ENCODE assay signal across 14 cellular contexts in genomic region chr9:120904999-120905793, GRCh38. TPM values are rescaled to one million over a fixed set of nuclear protein-coding genes. Genes with fewer than 3 reads are reported as not detected.
A peak's percentile ranks its signal among the peaks of the same experiment; 100 is the strongest.
DNase-seq lines count a peak whose midpoint lies in the region; ATAC-seq and FAIRE-seq lines count a peak whose summit lies in the region.
"Had no signal": no experiment of that assay in that cellular context is flagged by ENCODE, and none has a peak within 500 bp of the region (broad histone marks: within the 10 kb centered on the region; RNA-seq: fewer than 3 reads in every experiment).

No MANE protein-coding gene starts in this region.

- POLR2A ChIA-PET in activated naive CD8-positive, alpha-beta T cell treated with anti-CD3 and anti-CD28 coated beads, Interleukin-2, amount 10 ng/mL, durations not matched to agents 7 days and 5 days (lab: Charles Lee), result interaction anchor here (0.6 to 5.9 kb wide), 13 partner anchors 10 to 68 kb away, joined by 3 to 94 read pairs (median 7); partner anchors contain the start of genes PHF19 and TRAF1

- peak overlapping the region; percentile 93 for H3K27ac Mint-ChIP-seq in activated naive CD8-positive, alpha-beta T cell treated with anti-CD3 and anti-CD28 coated beads, Interleukin-2, amount 10 ng/mL, durations not matched to agents 7 days and 5 days

- H3K4me1 ChIP-seq in small intestine (ENCODE audit: control insufficient read depth in 2 of 2, insufficient read depth in 1 of 2, low read depth in 1 of 2, low read length in 1 of 2), result no peaks in the 10 kb centered on the region
- H3K4me1 ChIP-seq: parathyroid adenoma had no signal

- no peak for FAIRE-seq in small intestine (lab: Jason Lieb, UNC)

- H3K4me3 ChIP-seq in small intestine (ENCODE audit: low read depth in 1 of 2, low read length in 2 of 2), result no peak overlapping the region
- H3K4me3 ChIP-seq: ascending aorta, heart right ventricle had no signal

- no peaks in the 10 kb centered on the region for H3K36me3 ChIP-seq in small intestine (ENCODE audit: control insufficient read depth in 2 of 2, insufficient read depth in 2 of 2, low read length in 2 of 2)
- H3K36me3 ChIP-seq: WERI-Rb-1 had no signal

- H3K27ac ChIP-seq in small intestine (ENCODE audit: low read depth in 1 of 2, low read length in 1 of 2), result no peak overlapping the region
- H3K27ac ChIP-seq: parathyroid adenoma, WERI-Rb-1 had no signal

- H3K9me3 Mint-ChIP-seq in activated naive CD8-positive, alpha-beta T cell treated with anti-CD3 and anti-CD28 coated beads, Interleukin-2, amount 10 ng/mL, durations not matched to agents 7 days and 5 days, result no peaks in the 10 kb centered on the region

- 92 to 94% (median 92%) methylated on average over 17 of the region's 17 CpGs for WGBS in small intestine, 3 donors

- peak; percentile 22 to 32 for DNase-seq in stimulated activated CD4-positive, alpha-beta T cell treated with anti-CD3 and anti-CD28 coated beads, Interleukin-2, amount 100 ng/mL, for 24 hours
- no peak for DNase-seq in stimulated activated CD4-positive, alpha-beta T cell treated with anti-CD3 and anti-CD28 coated beads, Interleukin-4, amount 100 ng/mL, for 1 hour
- DNase-seq in NCI-H2029 treated with DMSO at 0.1 percent for 48 hours (lab: John Stamatoyannopoulos, UW) (peak; percentile 89), NCI-H446 treated with DMSO at 0.1 percent for 48 hours (lab: John Stamatoyannopoulos, UW) (no peak), small intestine (no peak), NCI-H82 treated with DMSO at 0.1 percent for 48 hours (lab: John Stamatoyannopoulos, UW; ENCODE audit: unreplicated experiment) (no peak), NCI-H774 (lab: John Stamatoyannopoulos, UW) (no peak)
- no peak for DNase-seq in activated naive CD8-positive, alpha-beta T cell treated with anti-CD3 and anti-CD28 coated beads, Interleukin-2, amount 10 ng/mL, durations not matched to agents 7 days and 5 days
- DNase-seq: heart right ventricle; NCI-H1436; stimulated activated CD4-positive, alpha-beta T cell treated with anti-CD3 and anti-CD28 coated beads, Interleukin-2, amount 100 ng/mL, for 48 hours; WERI-Rb-1 had no signal

- H3K9me3 ChIP-seq in small intestine (ENCODE audit: control insufficient read depth, low read depth), result no peaks in the 10 kb centered on the region
- H3K9me3 ChIP-seq: ascending aorta, heart right ventricle had no signal

- peak; percentile 49 for ATAC-seq in activated naive CD8-positive, alpha-beta T cell treated with anti-CD3 and anti-CD28 coated beads, Interleukin-2, amount 10 ng/mL, durations not matched to agents 7 days and 5 days (ENCODE audit: low read depth)
- ATAC-seq: heart right ventricle had no signal

- H3K4me1 Mint-ChIP-seq in activated naive CD8-positive, alpha-beta T cell treated with anti-CD3 and anti-CD28 coated beads, Interleukin-2, amount 10 ng/mL, durations not matched to agents 7 days and 5 days, result peaks cover 76% of the 10 kb centered on the region

- H3K4me3 Mint-ChIP-seq in activated naive CD8-positive, alpha-beta T cell treated with anti-CD3 and anti-CD28 coated beads, Interleukin-2, amount 10 ng/mL, durations not matched to agents 7 days and 5 days, result peak overlapping the region; percentile 62

- no peaks in the 10 kb centered on the region for H3K27me3 Mint-ChIP-seq in activated naive CD8-positive, alpha-beta T cell treated with anti-CD3 and anti-CD28 coated beads, Interleukin-2, amount 10 ng/mL, durations not matched to agents 7 days and 5 days

- no peaks in the 10 kb centered on the region for H3K27me3 ChIP-seq in small intestine (ENCODE audit: control insufficient read depth in 2 of 2, insufficient read depth in 2 of 2, low read length in 2 of 2)
- H3K27me3 ChIP-seq: ascending aorta, heart right ventricle had no signal

- H3K36me3 Mint-ChIP-seq in activated naive CD8-positive, alpha-beta T cell treated with anti-CD3 and anti-CD28 coated beads, Interleukin-2, amount 10 ng/mL, durations not matched to agents 7 days and 5 days, result peaks cover 53% of the 10 kb centered on the region

RNA-seq across cellular contexts. Expression of gene TRAF1, which starts 21.4 kb away (rescaled TPM):
- 100 to 1,000 TPM in 1 of 2 experiments, 10 to 100 TPM in 1; 97.1 to 102 TPM for total RNA-seq in activated naive CD8-positive, alpha-beta T cell treated with anti-CD3 and anti-CD28 coated beads, Interleukin-2, amount 10 ng/mL, durations not matched to agents 7 days and 5 days
- polyA plus RNA-seq in small intestine, result 1 to 10 TPM; 1.1 to 2.8 (median 1.1) TPM

RNA-seq across cellular contexts. Expression of gene PHF19, which starts 28.2 kb away (rescaled TPM):
- total RNA-seq in activated naive CD8-positive, alpha-beta T cell treated with anti-CD3 and anti-CD28 coated beads, Interleukin-2, amount 10 ng/mL, durations not matched to agents 7 days and 5 days, result 100 to 1,000 TPM; 248 to 253 TPM
- 10 to 100 TPM in 1 of 3 donors, 1 to 10 TPM in 2; 2.0 to 35.7 (median 6.5) TPM for polyA plus RNA-seq in small intestine

Comparison
In these comparisons a context has a peak if more than half of its experiments do, and no peak if none do; other contexts are left out.
1. DNase-seq: peak in stimulated activated CD4-positive, alpha-beta T cell treated with anti-CD3 and anti-CD28 coated beads, Interleukin-2, amount 100 ng/mL, for 24 hours (2 of 2) and NCI-H2029 treated with DMSO at 0.1 percent for 48 hours (single experiment); none in stimulated activated CD4-positive, alpha-beta T cell treated with anti-CD3 and anti-CD28 coated beads, Interleukin-4, amount 100 ng/mL, for 1 hour (single experiment), activated naive CD8-positive, alpha-beta T cell treated with anti-CD3 and anti-CD28 coated beads, Interleukin-2, amount 10 ng/mL, durations not matched to agents 7 days and 5 days (single experiment), NCI-H446 treated with DMSO at 0.1 percent for 48 hours (single experiment), small intestine (single experiment), NCI-H82 treated with DMSO at 0.1 percent for 48 hours (single experiment) and NCI-H774 (single experiment).